ENCODE assay signal across 8 cellular contexts in genomic region chr9:76459691-76460635, GRCh38. TPM values are rescaled to one million over a fixed set of nuclear protein-coding genes. Genes with fewer than 3 reads are reported as not detected.
DNase-seq lines count a peak whose midpoint lies in the region; ATAC-seq and TF ChIP-seq lines count a peak whose summit lies in the region.

No MANE protein-coding gene starts in this region.

- H3K27me3 ChIP-seq in HL-60 (ENCODE audit: insufficient read depth, poor library complexity, severe bottlenecking) (no peaks in the 10 kb centered on the region), Panc1 (ENCODE audit: control insufficient read depth, insufficient read depth, low read length) (no peaks in the 10 kb centered on the region; the same call in 1 of the 2 replicates)

- H3K27ac ChIP-seq in HL-60 (replicated peaks) = peak overlapping the region; percentile 83
- no peak overlapping the region for H3K27ac ChIP-seq in Panc1 (ENCODE audit: low read length)
- H3K27ac ChIP-seq in coronary artery = peak overlapping the region in 1 of 2 donors; percentile 29

- intact Hi-C loops in activated CD4-positive, alpha-beta T cell treated with anti-CD3 and anti-CD28 coated beads for 36 hours (cut with DNase I, micrococcal nuclease) = loop anchor here (1.0 to 5.0 kb wide), 7 partner anchors 17 to 717 kb away; partner anchors contain the start of genes RFK (in 2 of the 2) and VPS13A (in 1 of the 2)
- intact Hi-C loops in Panc1 (cut with micrococcal nuclease; ENCODE audit: unreplicated experiment) = no loop called here
- intact Hi-C loops in left colon (cut with DNase I, micrococcal nuclease) = no loop called here

- POLR2A ChIA-PET in activated CD4-positive, alpha-beta T cell treated with anti-CD3 and anti-CD28 coated beads for 36 hours (lab: Charles Lee) = interaction anchor here (0.7 to 1.0 kb wide), 2 partner anchors 65 to 102 kb away, joined by 3 to 4 read pairs; no protein-coding TSS in a partner anchor
- POLR2A ChIA-PET in Panc1 (lab: Charles Lee) = no interaction called here

- peaks cover 3% of the 10 kb centered on the region; the same call in 1 of the 2 replicates for H3K36me3 ChIP-seq in Panc1 (ENCODE audit: control insufficient read depth, insufficient read depth, low read length)

- in situ Hi-C loops in Panc1 (cut with HindIII; ENCODE audit: low pct_unique_long_range_greater_than_20kb, low sequenced_read_pairs) = no loop called here

- peaks cover 5% of the 10 kb centered on the region; the same call in 1 of the 2 replicates for H3K4me1 ChIP-seq in Panc1 (ENCODE audit: control insufficient read depth, insufficient read depth, low read length)

- peaks cover 23% of the 10 kb centered on the region for H3K4me1 Mint-ChIP-seq in activated CD4-positive, alpha-beta T cell treated with anti-CD3 and anti-CD28 coated beads for 36 hours

- no peaks in the 10 kb centered on the region for H3K9me3 Mint-ChIP-seq in activated CD4-positive, alpha-beta T cell treated with anti-CD3 and anti-CD28 coated beads for 36 hours (ENCODE audit: low read depth)

- no peaks in the 10 kb centered on the region for H3K36me3 Mint-ChIP-seq in activated CD4-positive, alpha-beta T cell treated with anti-CD3 and anti-CD28 coated beads for 36 hours (ENCODE audit: low read depth)

- BruUV-seq in Panc1 (replicated peaks; lab: Mats Ljungman, UMichigan) = no TSS peak

- peak overlapping the region; percentile 85 for H3K4me3 Mint-ChIP-seq in activated CD4-positive, alpha-beta T cell treated with anti-CD3 and anti-CD28 coated beads for 36 hours

- no peak for ATAC-seq in activated CD4-positive, alpha-beta T cell treated with anti-CD3 and anti-CD28 coated beads for 36 hours
- ATAC-seq in Panc1 (peak; percentile 68), left colon (peak; percentile 55)

- CTCF ChIA-PET in activated CD4-positive, alpha-beta T cell treated with anti-CD3 and anti-CD28 coated beads for 36 hours (lab: Charles Lee) = interaction anchor here (0.7 to 1.0 kb wide), 7 partner anchors 9 to 372 kb away, joined by 3 to 6 read pairs (median 3); partner anchors contain the start of gene RFK
- CTCF ChIA-PET in Panc1 (lab: Charles Lee) = no interaction called here

- DNase-seq in activated CD4-positive, alpha-beta T cell treated with anti-CD3 and anti-CD28 coated beads for 36 hours = peak; percentile 40
- no peak for DNase-seq in activated CD4-positive, alpha-beta T cell treated with anti-CD3 and anti-CD28 coated beads for 1 hour
- DNase-seq in HL-60 (ENCODE audit: low read depth in 1 of 2, low spot score in 1 of 2) (peak in 1 of 2 experiments; percentile 39), Panc1 (ENCODE audit: low read depth, low spot score) (no peak), coronary artery (ENCODE audit: low spot score) (no peak), left colon (peak; percentile 57 to 68), stromal cell of bone marrow (ENCODE audit: low read depth) (peak; percentile 36), NCI-H446 treated with DMSO at 0.1 percent for 48 hours (lab: John Stamatoyannopoulos, UW) (no peak)

- H3K9me3 ChIP-seq in Panc1 (ENCODE audit: control insufficient read depth, insufficient read depth, low read depth, low read length) = no peaks in the 10 kb centered on the region

- peak overlapping the region; percentile 93 for H3K4me3 ChIP-seq in HL-60 (replicated peaks; ENCODE audit: insufficient read depth, low read length)
- peak overlapping the region; percentile 44 to 57 for H3K4me3 ChIP-seq in Panc1 (ENCODE audit: low read depth in 2 of 2, low read length in 2 of 2)
- H3K4me3 ChIP-seq in coronary artery = peak overlapping the region; percentile 75

- H3K27me3 Mint-ChIP-seq in activated CD4-positive, alpha-beta T cell treated with anti-CD3 and anti-CD28 coated beads for 36 hours = no peaks in the 10 kb centered on the region

- TF ChIP-seq CTCF in HL-60 (IDR thresholded peaks at IDR 0.05; ENCODE audit: insufficient read depth, low read length) (no peak), Panc1 (IDR thresholded peaks at IDR 0.05) (peak; percentile 41), coronary artery (IDR thresholded peaks at IDR 0.05) (no peak)

- peak overlapping the region; percentile 77 for H3K27ac Mint-ChIP-seq in activated CD4-positive, alpha-beta T cell treated with anti-CD3 and anti-CD28 coated beads for 36 hours

RNA-seq across cellular contexts. Expression of gene GCNT1, which starts 1.0 kb away (rescaled TPM):
- 1 to 10 TPM; 4.2 to 4.6 TPM for total RNA-seq in activated CD4-positive, alpha-beta T cell treated with anti-CD3 and anti-CD28 coated beads for 36 hours
- total RNA-seq in Panc1 (2021; ENCODE audit: unreplicated experiment) = 0.28 TPM
- 0.16 TPM for polyA plus RNA-seq in Panc1 (2012; ENCODE audit: insufficient read length)
- total RNA-seq in left colon = 10 to 100 TPM; 30.8 to 33.8 TPM

Comparison
In these comparisons a context has a peak if more than half of its experiments do, and no peak if none do; other contexts are left out.
1. DNase-seq: peak in activated CD4-positive, alpha-beta T cell treated with anti-CD3 and anti-CD28 coated beads for 36 hours (single experiment), left colon (2 of 2) and stromal cell of bone marrow (single experiment); none in activated CD4-positive, alpha-beta T cell treated with anti-CD3 and anti-CD28 coated beads for 1 hour (single experiment), Panc1 (single experiment), coronary artery (single experiment) and NCI-H446 treated with DMSO at 0.1 percent for 48 hours (single experiment).
2. RNA of gene GCNT1, which starts 1.0 kb away (total RNA-seq): 30.8 to 33.8 TPM in left colon; 4.2 to 4.6 TPM in activated CD4-positive, alpha-beta T cell treated with anti-CD3 and anti-CD28 coated beads for 36 hours and 0.28 TPM in Panc1 (single experiment); every median in the first group is over 4 times any median in the second.
3. intact Hi-C loops: an anchor here in activated CD4-positive, alpha-beta T cell treated with anti-CD3 and anti-CD28 coated beads for 36 hours (1.0 to 5.0 kb wide); none called in Panc1 and left colon.
4. Peak in every context shown above with its lines, with median percentiles within 50 percentile points of each other: H3K4me3 ChIP-seq.